ENCODE assay signal across 8 cellular contexts in the genomic region with DNA sequence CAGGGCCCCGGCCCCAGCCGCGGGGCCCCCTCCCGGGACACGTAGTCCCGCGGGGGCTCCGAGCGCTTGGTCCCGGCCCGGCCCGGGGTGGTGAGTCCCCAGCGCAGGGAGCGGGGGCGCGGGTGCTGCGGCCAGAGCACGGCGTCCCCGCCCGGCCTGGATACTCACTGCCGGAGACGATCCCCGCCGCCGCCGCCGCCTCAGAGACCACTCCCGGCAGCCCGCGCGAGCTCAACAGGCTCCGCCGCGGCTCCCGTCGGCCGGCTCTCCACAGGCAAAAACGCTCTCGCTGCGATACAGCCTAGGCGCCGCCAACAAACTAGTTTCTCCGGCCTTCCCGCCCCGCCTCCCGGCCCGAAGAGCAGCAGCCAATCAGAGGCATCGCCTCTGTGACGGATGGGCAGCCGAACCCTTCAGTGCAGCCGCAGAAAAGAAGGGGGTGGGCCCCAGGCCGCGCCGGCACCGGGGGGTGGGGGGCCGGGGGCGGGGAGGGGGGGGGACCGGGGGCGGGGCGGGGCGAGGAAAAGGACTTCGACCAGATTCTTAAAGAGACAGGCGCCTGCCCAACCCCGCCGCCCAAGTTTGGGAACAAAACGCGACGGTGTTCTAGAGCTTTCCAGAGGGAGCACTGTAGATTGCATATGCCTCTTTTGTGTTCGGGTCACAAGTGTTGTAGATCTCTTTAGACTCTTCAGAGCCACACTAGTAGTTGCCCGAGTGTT. TPM values are rescaled to one million over a fixed set of nuclear protein-coding genes. Genes with fewer than 3 reads are reported as not detected.
DNase-seq lines count a peak whose midpoint lies in the region; ATAC-seq and TF ChIP-seq lines count a peak whose summit lies in the region.

A gene with protein sequence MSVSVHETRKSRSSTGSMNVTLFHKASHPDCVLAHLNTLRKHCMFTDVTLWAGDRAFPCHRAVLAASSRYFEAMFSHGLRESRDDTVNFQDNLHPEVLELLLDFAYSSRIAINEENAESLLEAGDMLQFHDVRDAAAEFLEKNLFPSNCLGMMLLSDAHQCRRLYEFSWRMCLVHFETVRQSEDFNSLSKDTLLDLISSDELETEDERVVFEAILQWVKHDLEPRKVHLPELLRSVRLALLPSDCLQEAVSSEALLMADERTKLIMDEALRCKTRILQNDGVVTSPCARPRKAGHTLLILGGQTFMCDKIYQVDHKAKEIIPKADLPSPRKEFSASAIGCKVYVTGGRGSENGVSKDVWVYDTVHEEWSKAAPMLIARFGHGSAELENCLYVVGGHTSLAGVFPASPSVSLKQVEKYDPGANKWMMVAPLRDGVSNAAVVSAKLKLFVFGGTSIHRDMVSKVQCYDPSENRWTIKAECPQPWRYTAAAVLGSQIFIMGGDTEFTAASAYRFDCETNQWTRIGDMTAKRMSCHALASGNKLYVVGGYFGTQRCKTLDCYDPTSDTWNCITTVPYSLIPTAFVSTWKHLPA (minus strand): TSS at position 328 of the 722 bp plus-strand sequence. CDS start 25,115 bp downstream, outside the sequence.

- no peaks in the 10 kb centered on the region for H3K9me3 ChIP-seq in right lobe of liver

- TF ChIP-seq CTCF in C4-2B (conservative IDR thresholded peaks at IDR 0.05) (no peak), right lobe of liver (IDR thresholded peaks at IDR 0.05) (no peak)

- H3K36me3 ChIP-seq in right lobe of liver, result no peaks in the 10 kb centered on the region

- H3K4me1 ChIP-seq in right lobe of liver, result peaks cover 0 to 16% (median 3%) of the 10 kb centered on the region in 4 donors

- H3K27ac ChIP-seq in C4-2B (peak within 1 kb of the TSS; percentile 94), right lobe of liver (peak within 1 kb of the TSS; percentile 84 to 96 (median 95))

- H3K4me3 ChIP-seq in right lobe of liver, result peak within 1 kb of the TSS; percentile 84 to 96 (median 89)

- H3K27me3 ChIP-seq in right lobe of liver, result no peaks in the 10 kb centered on the region

- DNase-seq in NCI-H748 (lab: John Stamatoyannopoulos, UW; ENCODE audit: unreplicated experiment) (peak; percentile 94), dermis microvascular lymphatic vessel endothelial cell (ENCODE audit: low read depth in 2 of 2) (peak; percentile 82 to 96), right lobe of liver (peak; percentile 95 to 98 (median 97))
- peak; percentile 88 to 90 for DNase-seq in activated CD4-positive, alpha-beta T cell treated with anti-CD3 and anti-CD28 coated beads, Interleukin-2, amount 50 U/mL, for 4 hours
- DNase-seq in stimulated activated CD4-positive, alpha-beta T cell treated with anti-CD3 and anti-CD28 coated beads, Interleukin-4, amount 100 ng/mL, for 24 hours, result peak; percentile 91

- TF ChIP-seq POLR2A in right lobe of liver (IDR thresholded peaks at IDR 0.05), result peak; percentile 93

- ATAC-seq in GM19395 (IDR thresholded peaks at IDR 0.05; ENCODE audit: unreplicated experiment) (peak; percentile 98), HG03558 (IDR thresholded peaks at IDR 0.05; ENCODE audit: extremely low read depth, unreplicated experiment) (peak; percentile 97), right lobe of liver (peak; percentile 95 to 97 (median 95))

- WGBS in right lobe of liver (ENCODE audit: insufficient coverage, low coverage, low lambda C conversion rate, missing lambda C conversion rate), result 0% methylated on average over 26 of the region's 71 CpGs

- intact Hi-C loops in right lobe of liver (cut with DNase I), result no loop called here

RNA-seq across cellular contexts. Expression of the gene that starts here (rescaled TPM):
- 3.9 and 4.8 TPM in 2 replicates for total RNA-seq in dermis microvascular lymphatic vessel endothelial cell
- 10 to 100 TPM in 3 of 6 experiments, 1 to 10 TPM in 3; 5.8 to 21.7 (median 13.4) TPM for total RNA-seq in right lobe of liver

Comparison
In these comparisons a context has a peak if more than half of its experiments do, and no peak if none do; other contexts are left out.
1. Peak in every context shown above with its lines: DNase-seq, ATAC-seq, H3K4me3 ChIP-seq and H3K27ac ChIP-seq.